ENCODE assay signal across 14 cellular contexts in genomic region chr14:56129941-56130340, GRCh38. TPM values are rescaled to one million over a fixed set of nuclear protein-coding genes. Genes with fewer than 3 reads are reported as not detected.
DNase-seq lines count a peak whose midpoint lies in the region; ATAC-seq and TF ChIP-seq lines count a peak whose summit lies in the region.
"Had no signal": no experiment of that assay in that cellular context is flagged by ENCODE, and none has a peak within 500 bp of the region (broad histone marks: within the 10 kb centered on the region; RNA-seq: fewer than 3 reads in every experiment).

No MANE protein-coding gene starts in this region.

- TF ChIP-seq RAD21 in IMR-90 (IDR thresholded peaks at IDR 0.05; ENCODE audit: low read length): no peak

- in situ Hi-C loops in IMR-90 (cut with MboI; ENCODE audit: low sequenced_read_pairs): no loop called here

- H2AK9ac ChIP-seq in IMR-90 (replicated peaks; ENCODE audit: low read depth, low read length, poor library complexity): peak overlapping the region; percentile 31

- H3K27ac Mint-ChIP-seq in Caco-2 (ENCODE audit: unreplicated experiment) (no peak overlapping the region), natural killer cell (no peak overlapping the region)

- no peak for TF ChIP-seq POLR2A in IMR-90 (IDR thresholded peaks at IDR 0.05; ENCODE audit: low read depth, low read length)

- no TSS peak for BruUV-seq in IMR-90 (replicated peaks; lab: Mats Ljungman, UMichigan)
- BruUV-seq in Caco-2 (replicated peaks; lab: Mats Ljungman, UMichigan): no TSS peak

- peaks cover 14% of the 10 kb centered on the region for H3K4me1 ChIP-seq in IMR-90 (ENCODE audit: control insufficient read depth, insufficient read depth, low read length)
- H3K4me1 ChIP-seq in heart right ventricle: peaks cover 0 to 58% (median 27%) of the 10 kb centered on the region in 9 donors
- H3K4me1 ChIP-seq in Caco-2: no peaks in the 10 kb centered on the region

- H4K91ac ChIP-seq in IMR-90 (ENCODE audit: insufficient read depth, low read depth, low read length): no peak overlapping the region

- no peak overlapping the region for H3K4ac ChIP-seq in IMR-90 (ENCODE audit: low read depth, low read length)

- no peaks in the 10 kb centered on the region for H3K9me3 Mint-ChIP-seq in Caco-2 (ENCODE audit: unreplicated experiment)
- H3K9me3 Mint-ChIP-seq in natural killer cell: no peaks in the 10 kb centered on the region

- no peak overlapping the region for H3K23ac ChIP-seq in IMR-90 (ENCODE audit: low read depth, low read length)

- H3K36me3 Mint-ChIP-seq in Caco-2 (ENCODE audit: insufficient read depth, unreplicated experiment): no peaks in the 10 kb centered on the region
- H3K36me3 Mint-ChIP-seq in natural killer cell: no peaks in the 10 kb centered on the region

- no peak overlapping the region for H2BK15ac ChIP-seq in IMR-90 (ENCODE audit: low read depth, low read length)

- H3K4me3 ChIP-seq in IMR-90 (ENCODE audit: insufficient read depth, low read depth, low read length): no peak overlapping the region
- H3K4me3 ChIP-seq in heart right ventricle: no peak overlapping the region
- H3K4me3 ChIP-seq in Caco-2 (ENCODE audit: low read depth, low read length): no peak overlapping the region

- peaks cover 53 to 79% of the 10 kb centered on the region in 2 experiments for H3K79me1 ChIP-seq in IMR-90 (ENCODE audit: low read depth in 1 of 2, low read length in 2 of 2)

- DNase-seq in Ammon's horn (ENCODE audit: low spot score): peak; percentile 32
- DNase-seq in IMR-90: no peak
- DNase-seq in SKM-1 (lab: John Stamatoyannopoulos, UW; ENCODE audit: unreplicated experiment): peak; percentile 17
- peak; percentile 28 to 33 for DNase-seq in heart right ventricle
- no peak for DNase-seq in activated CD8-positive, alpha-beta memory T cell treated with anti-CD3 and anti-CD28 coated beads, Interleukin-2, amount 50 U/mL, for 4 hours
- DNase-seq in Caco-2: no peak
- DNase-seq in NCI-H774 (lab: John Stamatoyannopoulos, UW): no peak
- DNase-seq in natural killer cell: no peak
- DNase-seq: activated CD4-positive, CD25-positive, alpha-beta regulatory T cell; central memory CD4-positive, alpha-beta T cell; DMS 273 treated with DMSO at 0.1 percent for 48 hours; posterior cingulate gyrus; SW 1271 had no signal

- intact Hi-C loops in IMR-90 (cut with micrococcal nuclease): no loop called here
- intact Hi-C loops in heart right ventricle (cut with DNase I): loop anchor here in 2 of 10 donors (10.0 kb wide), 1 partner anchor 205 kb away; no protein-coding TSS in a partner anchor
- intact Hi-C loops in Caco-2 (cut with micrococcal nuclease; ENCODE audit: unreplicated experiment): loop anchor here (10.0 kb wide), 1 partner anchor 345 kb away; no protein-coding TSS in a partner anchor
- intact Hi-C loops in natural killer cell (cut with micrococcal nuclease): no loop called here

- H4K8ac ChIP-seq in IMR-90 (ENCODE audit: low read depth in 2 of 2, low read length in 2 of 2): no peak overlapping the region

- WGBS in IMR-90 (ENCODE audit: extremely low coverage in 2 of 2, insufficient read length in 1 of 2), 2 experiments: 20% methylated on average over 1 of the region's 4 CpGs; no CpG with 5 or more reads in 1 of the 2 experiments
- 37 to 47% methylated on average over 4 of the region's 4 CpGs for WGBS in heart right ventricle, 2 donors

- H3K27me3 Mint-ChIP-seq in Caco-2 (ENCODE audit: insufficient read depth, unreplicated experiment): peaks cover 2% of the 10 kb centered on the region
- H3K27me3 Mint-ChIP-seq in natural killer cell (ENCODE audit: low read depth in 2 of 2): no peaks in the 10 kb centered on the region

- H3K9me3 ChIP-seq in IMR-90 (ENCODE audit: control insufficient read depth, insufficient read depth, low read length) (no peaks in the 10 kb centered on the region), heart right ventricle (no peaks in the 10 kb centered on the region), Caco-2 (no peaks in the 10 kb centered on the region)

- TF ChIP-seq CTCF in IMR-90 (conservative IDR thresholded peaks at IDR 0.05; ENCODE audit: low read depth, low read length): no peak
- no peak for TF ChIP-seq CTCF in heart right ventricle (IDR thresholded peaks at IDR 0.05)
- no peak for TF ChIP-seq CTCF in Caco-2 (IDR thresholded peaks at IDR 0.05; ENCODE audit: insufficient read depth in 1 of 2, low read depth in 1 of 2, low read length in 1 of 2, severe bottlenecking in 1 of 2, unreplicated experiment in 1 of 2)
- no peak for TF ChIP-seq CTCF in natural killer cell (IDR thresholded peaks at IDR 0.05)

- no peak overlapping the region for H2BK120ac ChIP-seq in IMR-90 (ENCODE audit: low read depth, low read length)

- ATAC-seq in IMR-90 (ENCODE audit: low read depth) (no peak), heart right ventricle (peak in 7 of 8 donors; percentile 62 to 84 (median 71)), natural killer cell (no peak)

- dilution Hi-C loops in IMR-90 (cut with HindIII; ENCODE audit: low sequenced_read_pairs, unreplicated experiment): no loop called here

- H3K36me3 ChIP-seq in IMR-90 (ENCODE audit: control insufficient read depth, insufficient read depth, low read length) (no peaks in the 10 kb centered on the region), heart right ventricle (no peaks in the 10 kb centered on the region), Caco-2 (ENCODE audit: control insufficient read depth, insufficient read depth, low read length) (no peaks in the 10 kb centered on the region)

- H2AK5ac ChIP-seq in IMR-90 (ENCODE audit: low read depth, low read length): no peak overlapping the region

- H3K56ac ChIP-seq in IMR-90 (ENCODE audit: extremely low read depth, insufficient read depth, low read length): no peak overlapping the region

- no peak overlapping the region for H2BK5ac ChIP-seq in IMR-90 (ENCODE audit: low read depth, low read length, poor library complexity, severe bottlenecking)

- no peak overlapping the region for H3K4me3 Mint-ChIP-seq in Caco-2 (ENCODE audit: unreplicated experiment)
- no peak overlapping the region for H3K4me3 Mint-ChIP-seq in natural killer cell

- no peaks in the 10 kb centered on the region for H3K27me3 ChIP-seq in IMR-90 (ENCODE audit: control insufficient read depth, insufficient read depth, low read length)
- H3K27me3 ChIP-seq in heart right ventricle: no peaks in the 10 kb centered on the region
- H3K27me3 ChIP-seq in Caco-2 (replicated peaks; ENCODE audit: control insufficient read depth, insufficient read depth, low read length): no peaks in the 10 kb centered on the region

- CTCF ChIA-PET in IMR-90 (lab: Yijun Ruan, JAX) (interaction anchor here (0.6 kb wide), 1 partner anchor 16 kb away, joined by 3 read pairs; no protein-coding TSS in a partner anchor), Caco-2 (lab: Charles Lee) (no interaction called here)

- H3K27ac ChIP-seq in IMR-90 (ENCODE audit: insufficient read depth, low read length) (no peak overlapping the region), heart right ventricle (no peak overlapping the region)

- H4K5ac ChIP-seq in IMR-90 (ENCODE audit: low read depth, low read length): no peak overlapping the region

- H3K4me2 ChIP-seq in IMR-90 (ENCODE audit: low read depth, low read length): no peak overlapping the region

- H3K4me1 Mint-ChIP-seq in Caco-2 (ENCODE audit: low read depth, unreplicated experiment) (peaks cover 1% of the 10 kb centered on the region), natural killer cell (peaks cover 32 to 52% of the 10 kb centered on the region in 2 donors)

- H3K14ac ChIP-seq in IMR-90 (replicated peaks; ENCODE audit: low read depth, low read length): no peak overlapping the region

- H3K18ac ChIP-seq in IMR-90 (ENCODE audit: low read depth, low read length): no peak overlapping the region

- H2AFZ ChIP-seq in IMR-90 (replicated peaks; ENCODE audit: low read length, poor library complexity): no peak overlapping the region

- H3K9me1 ChIP-seq in IMR-90 (ENCODE audit: insufficient read depth, low read length): peaks cover 21% of the 10 kb centered on the region

- peaks cover 72% of the 10 kb centered on the region for H4K20me1 ChIP-seq in IMR-90 (ENCODE audit: insufficient read depth, low read length)

- H3K9ac ChIP-seq in IMR-90 (ENCODE audit: low read depth, low read length): no peak overlapping the region

- H2BK20ac ChIP-seq in IMR-90 (ENCODE audit: low read depth, low read length): no peak overlapping the region

- POLR2A ChIA-PET in IMR-90 (lab: Charles Lee; ENCODE audit: unreplicated experiment): no interaction called here
- POLR2A ChIA-PET in Caco-2 (lab: Charles Lee): no interaction called here

TF ChIP-seq in IMR-90, 13 proteins besides CTCF, POLR2A, EP300 and RAD21 (continues in another document):
- no peak for TF ChIP-seq RCOR1 (IDR thresholded peaks at IDR 0.05; ENCODE audit: insufficient replicate concordance, low read length)
- no peak for TF ChIP-seq CEBPB (IDR thresholded peaks at IDR 0.05; ENCODE audit: low read depth, low read length)
- TF ChIP-seq RFX5 (IDR thresholded peaks at IDR 0.05; ENCODE audit: low read depth, low read length): no peak
- no peak for TF ChIP-seq CHD1 (IDR thresholded peaks at IDR 0.05; ENCODE audit: low read depth, low read length)
- no peak for TF ChIP-seq MXI1 (IDR thresholded peaks at IDR 0.05; ENCODE audit: borderline replicate concordance, low read depth, low read length)
- no peak for TF ChIP-seq MAZ (IDR thresholded peaks at IDR 0.05; ENCODE audit: borderline replicate concordance, low read depth, low read length)
- TF ChIP-seq USF2 (IDR thresholded peaks at IDR 0.05; ENCODE audit: low read depth, low read length): no peak
- no peak for TF ChIP-seq SMC3 (IDR thresholded peaks at IDR 0.05; ENCODE audit: low read depth, low read length)

RNA-seq across cellular contexts. Expression of gene PELI2, which starts 11.7 kb away (rescaled TPM):
- total RNA-seq in IMR-90 (2012; rRNA removed): 31.7 and 36.7 TPM in 2 replicates
- polyA plus RNA-seq in IMR-90 (2012; rRNA removed): 6.0 and 7.4 TPM in 2 replicates
- polyA plus RNA-seq in IMR-90 (2012; cell fraction: cytosol; rRNA removed): 1.6 and 2.4 TPM in 2 replicates
- 5.8 and 13.1 TPM in 2 replicates for polyA plus RNA-seq in IMR-90 (2012; cell fraction: nucleus; rRNA removed; ENCODE audit: low replicate concordance)
- 1 to 10 TPM; 1.2 to 4.9 (median 2.3) TPM for total RNA-seq in heart right ventricle
- polyA plus RNA-seq in heart right ventricle: 1 to 10 TPM in 1 of 2 donors, under 1 TPM in 1; 0.87 to 1.6 TPM
- total RNA-seq in Caco-2 (2022): 8.1 and 8.5 TPM in 2 replicates
- total RNA-seq in natural killer cell: 10 to 100 TPM; 16.4 to 25.0 (median 24.9) TPM
- polyA plus RNA-seq: keratinocyte had no signal

Comparison
In these comparisons a context has a peak if more than half of its experiments do, and no peak if none do; other contexts are left out.
1. DNase-seq: peak in Ammon's horn (single experiment), SKM-1 (single experiment) and heart right ventricle (2 of 2); none in IMR-90 (single experiment), activated CD8-positive, alpha-beta memory T cell treated with anti-CD3 and anti-CD28 coated beads, Interleukin-2, amount 50 U/mL, for 4 hours (single experiment), Caco-2 (0 of 2), NCI-H774 (single experiment) and natural killer cell (single experiment).
2. ATAC-seq: peak in heart right ventricle (7 of 8); none in IMR-90 (single experiment) and natural killer cell (0 of 3).